Comparison of ENCODE assay signal across 13 cellular contexts in the genomic region with DNA sequence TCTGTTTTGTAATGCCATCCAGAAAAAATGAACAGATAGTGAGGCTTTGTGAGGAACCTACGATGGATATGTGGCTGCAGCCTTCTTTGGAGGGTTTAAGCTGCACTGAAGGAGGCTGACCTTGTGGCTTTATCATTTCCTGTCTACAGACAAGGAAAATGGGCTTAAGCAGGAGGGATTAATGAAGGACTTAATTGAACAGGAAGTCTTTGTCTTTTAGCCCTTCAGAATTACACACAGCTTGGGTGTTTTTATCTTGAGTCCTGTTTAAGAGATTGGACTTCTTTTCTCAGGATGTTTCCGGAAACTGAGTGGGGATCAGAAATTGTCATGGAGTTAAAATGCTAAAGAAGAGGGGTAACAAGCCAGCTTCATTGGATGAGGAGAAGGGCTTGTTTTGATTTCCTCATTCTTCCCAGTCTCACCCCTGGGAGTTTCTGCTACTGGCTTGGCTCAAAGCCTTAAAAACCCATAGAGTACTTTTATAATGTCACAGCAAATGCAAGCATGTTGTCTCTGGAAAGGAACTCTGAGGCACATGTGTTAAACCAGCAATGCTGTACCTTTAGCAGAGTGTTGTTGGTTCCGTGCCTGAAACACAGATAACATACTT.
DNase-seq lines count a peak whose midpoint lies in the region; ATAC-seq, FAIRE-seq and TF ChIP-seq lines count a peak whose summit lies in the region.
"Had no signal": no experiment of that assay in that cellular context is flagged by ENCODE, and none has a peak within 500 bp of the region (broad histone marks: within the 10 kb centered on the region; RNA-seq: fewer than 3 reads in every experiment).

No MANE protein-coding gene starts in this region.

- H2BK20ac ChIP-seq in H1 (ENCODE audit: low read length): no peak overlapping the region

- no peak overlapping the region; a peak in 1 of 7 replicates for H3K9ac ChIP-seq in H1 (replicated peaks in 1 of 4; ENCODE audit: extremely low read depth in 1 of 4, low read depth in 3 of 4, low read length in 3 of 4)

- no peaks in the 10 kb centered on the region for H3K9me3 Mint-ChIP-seq in stimulated activated effector memory CD8-positive, alpha-beta T cell treated with anti-CD3 and anti-CD28 coated beads, Interleukin-12 subunit alpha, Interleukin-12 subunit beta, amount 100 ng/mL, for 72 hours

- H2BK15ac ChIP-seq in H1 (ENCODE audit: low read length): no peak overlapping the region

- H3K9me2 ChIP-seq in hepatocyte (replicated peaks; ENCODE audit: insufficient read depth): no peaks in the 10 kb centered on the region

- no peak overlapping the region for H3K23ac ChIP-seq in H1 (ENCODE audit: insufficient read length)

- no peak for FAIRE-seq in H1 (lab: Jason Lieb, UNC)

- H3K23me2 ChIP-seq in H1 (ENCODE audit: low read depth, low read length): no peaks in the 10 kb centered on the region

- H2AFZ ChIP-seq in H1 (ENCODE audit: low read length): no peak overlapping the region
- no peak overlapping the region for H2AFZ ChIP-seq in hepatocyte

- POLR2A ChIA-PET in H1 (lab: Charles Lee; ENCODE audit: partially characterized antibody): interaction anchor here (1.0 kb wide), 1 partner anchor 16 kb away, joined by 6 read pairs; no protein-coding TSS in a partner anchor

- CTCF ChIA-PET in H1 (lab: Charles Lee; ENCODE audit: partially characterized antibody): interaction anchor here (0.6 to 2.8 kb wide), 7 partner anchors 13 to 1310 kb away, joined by 3 to 12 read pairs (median 3); no protein-coding TSS in a partner anchor

- H3K14ac ChIP-seq in H1 (ENCODE audit: insufficient read length): no peak overlapping the region

- no peak overlapping the region for H3K56ac ChIP-seq in H1 (replicated peaks; ENCODE audit: insufficient read length, low read depth, low read length)

- WGBS in H1 (ENCODE audit: extremely low coverage in 1 of 2, insufficient coverage in 1 of 2, insufficient read length in 1 of 2, insufficient replicate concordance in 2 of 2, low coverage in 1 of 2, low lambda C conversion rate in 2 of 2, missing lambda C conversion rate in 1 of 2), 2 experiments: 82% methylated on average over 3 of the region's 3 CpGs; no CpG with 5 or more reads in 1 of the 2 experiments
- WGBS in hepatocyte (ENCODE audit: low lambda C conversion rate, missing lambda C conversion rate): 75% methylated on average over 3 of the region's 3 CpGs

- H3K4me1 ChIP-seq in left ventricle myocardium inferior: peaks cover 77% of the 10 kb centered on the region
- H3K4me1 ChIP-seq in right atrium auricular region: peaks cover 0 to 39% of the 10 kb centered on the region in 2 donors
- peaks cover 10 to 29% (median 21%) of the 10 kb centered on the region in 4 experiments for H3K4me1 ChIP-seq in H1 (replicated peaks in 1 of 4; ENCODE audit: control insufficient read depth in 3 of 4, insufficient read depth in 4 of 4, low read length in 3 of 4)
- H3K4me1 ChIP-seq in hepatocyte (ENCODE audit: insufficient read depth): no peaks in the 10 kb centered on the region

- TF ChIP-seq RAD21 in H1 (IDR thresholded peaks at IDR 0.05 in 1 of 2, conservative IDR thresholded peaks at IDR 0.05 in 1 of 2; ENCODE audit: low read depth in 2 of 2, low read length in 2 of 2): no peak

- in situ Hi-C loops in SK-MEL-5 (cut with HindIII; ENCODE audit: low pct_unique_long_range_greater_than_20kb, low sequenced_read_pairs): no loop called here

- peaks cover 9% of the 10 kb centered on the region for H3K9me3 ChIP-seq in left ventricle myocardium inferior (replicated peaks)
- peaks cover 0 to 9% of the 10 kb centered on the region in 2 donors for H3K9me3 ChIP-seq in right atrium auricular region
- no peaks in the 10 kb centered on the region for H3K9me3 ChIP-seq in H1 (ENCODE audit: insufficient read depth in 2 of 2, low read depth in 1 of 2, low read length in 1 of 2)
- H3K9me3 ChIP-seq in hepatocyte (ENCODE audit: low read depth): no peaks in the 10 kb centered on the region
- H3K9me3 ChIP-seq: sigmoid colon had no signal

- no peaks in the 10 kb centered on the region for H3K36me3 ChIP-seq in left ventricle myocardium inferior
- H3K36me3 ChIP-seq in right atrium auricular region: no peaks in the 10 kb centered on the region
- H3K36me3 ChIP-seq in H1 (ENCODE audit: control insufficient read depth in 2 of 4, insufficient read depth in 4 of 4, low read length in 3 of 4): peaks cover 0 to 6% (median 0%) of the 10 kb centered on the region in 4 experiments; a peak in 1 of 8 replicates
- no peaks in the 10 kb centered on the region for H3K36me3 ChIP-seq in hepatocyte (replicated peaks; ENCODE audit: insufficient read depth, low read depth)
- H3K36me3 ChIP-seq: sigmoid colon, SJSA1 had no signal

- intact Hi-C loops in left ventricle myocardium inferior (cut with micrococcal nuclease): no loop called here

- H2BK5ac ChIP-seq in H1 (ENCODE audit: low read depth, low read length): no peak overlapping the region

- no peak for TF ChIP-seq POLR2A in H1 (IDR thresholded peaks at IDR 0.05; ENCODE audit: control extremely low read depth in 1 of 2, low read depth in 2 of 2, low read length in 2 of 2)

- H3K4me2 ChIP-seq in H1 (ENCODE audit: insufficient read depth in 1 of 2, low read depth in 2 of 2, low read length in 2 of 2) (no peak overlapping the region; a peak in 1 of 4 replicates), hepatocyte (no peak overlapping the region)

- H3K4ac ChIP-seq in H1 (replicated peaks; ENCODE audit: insufficient read length, low read depth, low read length): no peak overlapping the region

- no peak overlapping the region for H4K5ac ChIP-seq in H1 (ENCODE audit: insufficient read length, low read depth, low read length)

- H3K79me2 ChIP-seq in H1 (ENCODE audit: control insufficient read depth in 1 of 2, insufficient read depth in 2 of 2, low read length in 2 of 2) (peaks cover 55 to 100% of the 10 kb centered on the region in 2 experiments), hepatocyte (peaks cover 62% of the 10 kb centered on the region)

- TF ChIP-seq CTCF in left ventricle myocardium inferior (IDR thresholded peaks at IDR 0.05; ENCODE audit: borderline replicate concordance) (no peak), right atrium auricular region (IDR thresholded peaks at IDR 0.05) (no peak), H1 (IDR thresholded peaks at IDR 0.05; ENCODE audit: control extremely low read depth in 1 of 3, insufficient read depth in 1 of 3, low read depth in 1 of 3, low read length in 3 of 3) (no peak), foreskin fibroblast (IDR thresholded peaks at IDR 0.05; ENCODE audit: low read depth, low read length) (no peak), hepatocyte (IDR thresholded peaks at IDR 0.05; ENCODE audit: poor library complexity) (no peak)

- TF ChIP-seq EP300 in H1 (IDR thresholded peaks at IDR 0.05; ENCODE audit: borderline replicate concordance in 1 of 2, low read depth in 2 of 2, low read length in 2 of 2): no peak

- H3K18ac ChIP-seq in H1 (ENCODE audit: extremely low read depth, low read length): no peak overlapping the region

- H3K4me3 Mint-ChIP-seq in stimulated activated effector memory CD8-positive, alpha-beta T cell treated with anti-CD3 and anti-CD28 coated beads, Interleukin-12 subunit alpha, Interleukin-12 subunit beta, amount 100 ng/mL, for 72 hours: peak overlapping the region; percentile 21

- no peak overlapping the region for H2AK5ac ChIP-seq in H1 (ENCODE audit: low read depth, low read length)

- H4K91ac ChIP-seq in H1 (replicated peaks; ENCODE audit: insufficient read length, low read length): no peak overlapping the region

- peaks cover 32% of the 10 kb centered on the region for H3K79me1 ChIP-seq in H1 (ENCODE audit: low read depth, low read length)

- H3K27ac Mint-ChIP-seq in stimulated activated effector memory CD8-positive, alpha-beta T cell treated with anti-CD3 and anti-CD28 coated beads, Interleukin-12 subunit alpha, Interleukin-12 subunit beta, amount 100 ng/mL, for 72 hours: peak overlapping the region; percentile 52

- H3K4me3 ChIP-seq in left ventricle myocardium inferior (no peak overlapping the region), right atrium auricular region (no peak overlapping the region), H1 (ENCODE audit: extremely low read depth in 1 of 4, insufficient read depth in 2 of 4, low read depth in 3 of 4, low read length in 4 of 4) (no peak overlapping the region), foreskin fibroblast (ENCODE audit: low read depth in 1 of 2, low read length in 2 of 2) (no peak overlapping the region), hepatocyte (no peak overlapping the region)
- H3K4me3 ChIP-seq: sigmoid colon, SJSA1 had no signal

- H3K27ac ChIP-seq in left ventricle myocardium inferior (replicated peaks): peak overlapping the region; percentile 18
- H3K27ac ChIP-seq in right atrium auricular region: no peak overlapping the region
- no peak overlapping the region for H3K27ac ChIP-seq in H1 (ENCODE audit: low read depth, low read length)
- H3K27ac ChIP-seq in hepatocyte: no peak overlapping the region
- H3K27ac ChIP-seq: sigmoid colon, SJSA1 had no signal

- peaks cover 42 to 75% of the 10 kb centered on the region in 2 experiments for H4K20me1 ChIP-seq in H1 (replicated peaks in 1 of 2; ENCODE audit: control insufficient read depth in 1 of 2, insufficient read depth in 2 of 2, low read length in 2 of 2)
- peaks cover 12% of the 10 kb centered on the region for H4K20me1 ChIP-seq in hepatocyte (ENCODE audit: insufficient read depth, poor library complexity, severe bottlenecking)

- no peak overlapping the region for H2BK120ac ChIP-seq in H1 (replicated peaks; ENCODE audit: low read depth, low read length)

- no peak overlapping the region for H2BK12ac ChIP-seq in H1 (ENCODE audit: low read depth, low read length)

- H3K27me3 ChIP-seq in left ventricle myocardium inferior (ENCODE audit: low read depth) (no peaks in the 10 kb centered on the region), right atrium auricular region (no peaks in the 10 kb centered on the region), H1 (replicated peaks in 1 of 4; ENCODE audit: control insufficient read depth in 3 of 4, extremely low read depth in 1 of 4, insufficient read depth in 3 of 4, low read length in 3 of 4) (no peaks in the 10 kb centered on the region), hepatocyte (no peaks in the 10 kb centered on the region)
- H3K27me3 ChIP-seq: sigmoid colon, SJSA1 had no signal

- H3K36me3 Mint-ChIP-seq in stimulated activated effector memory CD8-positive, alpha-beta T cell treated with anti-CD3 and anti-CD28 coated beads, Interleukin-12 subunit alpha, Interleukin-12 subunit beta, amount 100 ng/mL, for 72 hours: peaks cover 30% of the 10 kb centered on the region

- no peak for ATAC-seq in stimulated activated effector memory CD8-positive, alpha-beta T cell treated with anti-CD3 and anti-CD28 coated beads, Interleukin-12 subunit alpha, Interleukin-12 subunit beta, amount 100 ng/mL, for 72 hours

- H4K8ac ChIP-seq in H1 (ENCODE audit: extremely low read depth, insufficient read depth, low read length): no peak overlapping the region

- DNase-seq in left ventricle myocardium inferior (no peak), right atrium auricular region (ENCODE audit: low spot score) (no peak), SK-MEL-5 (ENCODE audit: low read depth, low spot score) (peak; percentile 47), H1 (ENCODE audit: low read depth in 1 of 2, low spot score in 2 of 2) (no peak), foreskin fibroblast (no peak), hepatocyte (ENCODE audit: low spot score) (no peak), DMS79 treated with DMSO at 0.1 percent for 48 hours (lab: John Stamatoyannopoulos, UW) (no peak)
- DNase-seq in stimulated activated effector memory CD8-positive, alpha-beta T cell treated with anti-CD3 and anti-CD28 coated beads, Interleukin-12 subunit alpha, Interleukin-12 subunit beta, amount 100 ng/mL, for 72 hours (ENCODE audit: low spot score in 2 of 2): no peak
- DNase-seq: cortex of kidney, mammary epithelial cell, NCI-H2171 treated with DMSO at 0.1 percent for 48 hours, sigmoid colon had no signal

- H3K4me1 Mint-ChIP-seq in stimulated activated effector memory CD8-positive, alpha-beta T cell treated with anti-CD3 and anti-CD28 coated beads, Interleukin-12 subunit alpha, Interleukin-12 subunit beta, amount 100 ng/mL, for 72 hours: peaks cover 76% of the 10 kb centered on the region
